ENCODE assay signal across 8 cellular contexts in the genomic region with DNA sequence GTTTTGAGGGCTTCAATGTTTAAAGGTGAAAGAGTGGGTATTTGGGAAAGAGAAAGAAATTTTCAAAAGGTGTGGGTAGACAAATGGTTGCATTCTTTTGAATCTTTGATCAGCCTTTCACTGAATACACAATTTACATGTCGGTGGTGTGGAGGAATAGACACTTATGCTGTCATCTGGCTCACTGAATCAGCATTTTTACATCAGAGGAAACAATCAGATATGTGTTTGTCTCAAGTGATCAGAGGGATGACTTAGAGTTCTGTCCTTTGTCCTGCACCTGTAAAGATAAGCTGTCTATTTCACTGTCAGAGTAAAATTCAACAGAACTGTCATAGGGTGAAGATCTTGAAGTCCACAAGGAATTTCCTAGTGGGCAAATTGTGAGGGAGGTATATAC.
"Had no signal": no experiment of that assay in that cellular context is flagged by ENCODE, and none has a peak within 500 bp of the region (broad histone marks: within the 10 kb centered on the region; RNA-seq: fewer than 3 reads in every experiment).

No MANE protein-coding gene starts in this region.

- H3K4me3 ChIP-seq: GM12878 had no signal

- FAIRE-seq: G401.6, GM12878, GM12891, GM12892, GM18507, GM19239 had no signal

- ATAC-seq: GM12878 had no signal

- DNase-seq: GDM1, GF-D8 had no signal
